Comparison of ENCODE assay signal across 16 cellular contexts in the genomic region with DNA sequence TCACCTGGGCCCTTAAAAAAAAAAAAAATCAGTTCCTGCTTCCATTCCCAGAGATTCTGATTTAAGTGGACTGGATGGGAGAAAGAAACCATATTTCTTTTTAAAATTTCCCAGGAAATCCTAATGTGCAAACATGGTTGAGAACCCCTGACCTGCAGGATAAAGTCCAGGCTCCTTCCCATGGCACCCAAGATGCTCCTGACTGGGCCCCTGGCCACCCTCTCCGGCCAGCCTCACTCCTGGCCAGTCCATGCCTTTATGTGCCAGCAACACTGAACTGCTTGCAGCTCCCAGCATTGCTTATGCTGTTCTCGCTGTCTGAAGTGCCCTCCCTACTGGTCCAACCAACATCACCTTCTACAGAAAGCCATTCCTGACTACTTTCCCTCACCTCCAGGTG.
A peak's percentile ranks its signal among the peaks of the same experiment; 100 is the strongest.
DNase-seq lines count a peak whose midpoint lies in the region; ATAC-seq and TF ChIP-seq lines count a peak whose summit lies in the region.
"Had no signal": no experiment of that assay in that cellular context is flagged by ENCODE, and none has a peak within 500 bp of the region (broad histone marks: within the 10 kb centered on the region; RNA-seq: fewer than 3 reads in every experiment).

No MANE protein-coding gene starts in this region.

- 45% methylated on average over 2 of the region's 2 CpGs for WGBS in liver

- H3K4me3 ChIP-seq in OCI-LY3 (ENCODE audit: low read length): no peak overlapping the region
- no peak overlapping the region for H3K4me3 ChIP-seq in liver (ENCODE audit: low read depth in 1 of 3, low read length in 3 of 3)
- H3K4me3 ChIP-seq in GM23338: no peak overlapping the region
- H3K4me3 ChIP-seq: SJSA1 had no signal

- H3K4me2 ChIP-seq in OCI-LY3 (ENCODE audit: low read length) (peak overlapping the region; percentile 72), GM23338 (no peak overlapping the region)

- H3K4me1 Mint-ChIP-seq in activated naive CD8-positive, alpha-beta T cell treated with anti-CD3 and anti-CD28 coated beads, Interleukin-2, amount 50 U/mL, for 24 hours: peaks cover 26% of the 10 kb centered on the region
- peaks cover 2% of the 10 kb centered on the region for H3K4me1 Mint-ChIP-seq in activated naive CD8-positive, alpha-beta T cell treated with anti-CD3 and anti-CD28 coated beads for 36 hours
- peaks cover 8% of the 10 kb centered on the region for H3K4me1 Mint-ChIP-seq in GM23338

- no peak for TF ChIP-seq RAD21 in liver (IDR thresholded peaks at IDR 0.05)

- H3K27ac ChIP-seq in OCI-LY3 (ENCODE audit: low read length) (peak overlapping the region; percentile 70), liver (ENCODE audit: low read depth in 1 of 2, low read length in 2 of 2) (no peak overlapping the region), GM23338 (ENCODE audit: low read depth) (no peak overlapping the region)
- H3K27ac ChIP-seq: 22Rv1 had no signal

- no peak overlapping the region for H3K4me3 Mint-ChIP-seq in activated naive CD8-positive, alpha-beta T cell treated with anti-CD3 and anti-CD28 coated beads, Interleukin-2, amount 50 U/mL, for 24 hours
- no peak overlapping the region for H3K4me3 Mint-ChIP-seq in activated naive CD8-positive, alpha-beta T cell treated with anti-CD3 and anti-CD28 coated beads for 36 hours
- H3K4me3 Mint-ChIP-seq in GM23338: no peak overlapping the region

- H3K27ac Mint-ChIP-seq in activated naive CD8-positive, alpha-beta T cell treated with anti-CD3 and anti-CD28 coated beads, Interleukin-2, amount 50 U/mL, for 24 hours: peak overlapping the region; percentile 15
- H3K27ac Mint-ChIP-seq in activated naive CD8-positive, alpha-beta T cell treated with anti-CD3 and anti-CD28 coated beads for 36 hours: no peak overlapping the region
- H3K27ac Mint-ChIP-seq in GM23338: no peak overlapping the region

- TF ChIP-seq CTCF in OCI-LY3 (IDR thresholded peaks at IDR 0.05; ENCODE audit: low read depth, low read length) (no peak), liver (IDR thresholded peaks at IDR 0.05; ENCODE audit: low read depth, low read length, missing input control) (no peak), GM23338 (conservative IDR thresholded peaks at IDR 0.05; ENCODE audit: low read depth in 2 of 2) (no peak)

- H3K9ac ChIP-seq in OCI-LY3 (ENCODE audit: low read length) (no peak overlapping the region), liver (ENCODE audit: low read depth in 1 of 2, low read length in 2 of 2) (no peak overlapping the region)

- no peaks in the 10 kb centered on the region for H3K36me3 Mint-ChIP-seq in activated naive CD8-positive, alpha-beta T cell treated with anti-CD3 and anti-CD28 coated beads, Interleukin-2, amount 50 U/mL, for 24 hours (ENCODE audit: low read depth)
- no peaks in the 10 kb centered on the region for H3K36me3 Mint-ChIP-seq in activated naive CD8-positive, alpha-beta T cell treated with anti-CD3 and anti-CD28 coated beads for 36 hours
- no peaks in the 10 kb centered on the region for H3K36me3 Mint-ChIP-seq in GM23338 (ENCODE audit: low read depth)

- no peak for ATAC-seq in activated naive CD8-positive, alpha-beta T cell treated with anti-CD3 and anti-CD28 coated beads, Interleukin-2, amount 50 U/mL, for 24 hours
- ATAC-seq in HG03135 (IDR thresholded peaks at IDR 0.05; ENCODE audit: unreplicated experiment) (no peak), GM23338 (no peak)

- no peaks in the 10 kb centered on the region for H3K9me3 Mint-ChIP-seq in activated naive CD8-positive, alpha-beta T cell treated with anti-CD3 and anti-CD28 coated beads, Interleukin-2, amount 50 U/mL, for 24 hours
- no peaks in the 10 kb centered on the region for H3K9me3 Mint-ChIP-seq in activated naive CD8-positive, alpha-beta T cell treated with anti-CD3 and anti-CD28 coated beads for 36 hours
- no peaks in the 10 kb centered on the region for H3K9me3 Mint-ChIP-seq in GM23338

- H3F3A ChIP-seq in GM23338 (replicated peaks; ENCODE audit: low read depth): no peaks in the 10 kb centered on the region

- no peaks in the 10 kb centered on the region for H3K27me3 Mint-ChIP-seq in activated naive CD8-positive, alpha-beta T cell treated with anti-CD3 and anti-CD28 coated beads, Interleukin-2, amount 50 U/mL, for 24 hours
- no peaks in the 10 kb centered on the region for H3K27me3 Mint-ChIP-seq in activated naive CD8-positive, alpha-beta T cell treated with anti-CD3 and anti-CD28 coated beads for 36 hours
- no peaks in the 10 kb centered on the region for H3K27me3 Mint-ChIP-seq in GM23338 (ENCODE audit: insufficient read depth, low read depth, poor library complexity)

- no peaks in the 10 kb centered on the region for H3K36me3 ChIP-seq in OCI-LY3 (replicated peaks; ENCODE audit: low read depth, low read length)
- no peaks in the 10 kb centered on the region for H3K36me3 ChIP-seq in liver (ENCODE audit: control insufficient read depth in 4 of 4, insufficient read depth in 3 of 4, low read depth in 1 of 4, low read length in 3 of 4)
- H3K36me3 ChIP-seq in GM23338 (ENCODE audit: insufficient read depth): no peaks in the 10 kb centered on the region
- H3K36me3 ChIP-seq: SJSA1 had no signal

- H3K4me1 ChIP-seq in OCI-LY3 (ENCODE audit: low read length) (peaks cover 39% of the 10 kb centered on the region), liver (ENCODE audit: control insufficient read depth in 4 of 4, insufficient read depth in 4 of 4, low read length in 3 of 4) (peaks cover 0 to 6% (median 0%) of the 10 kb centered on the region in 4 donors), GM23338 (ENCODE audit: insufficient read depth) (no peaks in the 10 kb centered on the region; the same call in 1 of the 2 replicates)

- H3K79me2 ChIP-seq in OCI-LY3 (ENCODE audit: low read length) (no peaks in the 10 kb centered on the region), GM23338 (replicated peaks; ENCODE audit: insufficient read depth) (no peaks in the 10 kb centered on the region)

- peaks cover 5% of the 10 kb centered on the region; the same call in 1 of the 2 replicates for H3K27me3 ChIP-seq in OCI-LY3 (ENCODE audit: low read depth, low read length)
- no peaks in the 10 kb centered on the region for H3K27me3 ChIP-seq in liver (ENCODE audit: control insufficient read depth in 4 of 4, insufficient read depth in 4 of 4, low read length in 3 of 4)
- no peaks in the 10 kb centered on the region for H3K27me3 ChIP-seq in GM23338 (ENCODE audit: insufficient read depth)
- H3K27me3 ChIP-seq: SJSA1 had no signal

- DNase-seq in activated naive CD8-positive, alpha-beta T cell treated with anti-CD3 and anti-CD28 coated beads, Interleukin-2, amount 50 U/mL, for 24 hours: no peak
- no peak for DNase-seq in activated naive CD8-positive, alpha-beta T cell treated with anti-CD3 and anti-CD28 coated beads for 36 hours
- DNase-seq in midbrain (lab: John Stamatoyannopoulos, UW) (no peak), GM23338 (ENCODE audit: low spot score) (no peak), NCI-H187 treated with DMSO at 0.1 percent for 48 hours (lab: John Stamatoyannopoulos, UW) (no peak)
- DNase-seq: C1 segment of cervical spinal cord, DMS 273 treated with DMSO at 0.1 percent for 48 hours, Kasumi-1, NCI-H1417, NCI-H2029, NCI-H510A treated with DMSO at 0.1 percent for 48 hours had no signal

- H3K9me3 ChIP-seq in OCI-LY3 (ENCODE audit: insufficient read depth, low read length) (no peaks in the 10 kb centered on the region), liver (ENCODE audit: control insufficient read depth in 4 of 4, low read length in 3 of 4) (no peaks in the 10 kb centered on the region)
- H3K9me3 ChIP-seq: SJSA1 had no signal

- H4K20me1 ChIP-seq in OCI-LY3 (ENCODE audit: insufficient read depth, low read length) (no peaks in the 10 kb centered on the region), GM23338 (replicated peaks; ENCODE audit: insufficient read depth) (no peaks in the 10 kb centered on the region)

- no peak overlapping the region for H2AFZ ChIP-seq in OCI-LY3 (ENCODE audit: low read depth, low read length)
- H2AFZ ChIP-seq in GM23338: no peak overlapping the region

- no peaks in the 10 kb centered on the region for H3K9me2 ChIP-seq in GM23338 (ENCODE audit: insufficient read depth)

TF ChIP-seq in liver, 16 proteins besides CTCF, POLR2A, EP300 and RAD21:
- TF ChIP-seq JUND (IDR thresholded peaks at IDR 0.05): no peak
- no peak for TF ChIP-seq EGR1 (IDR thresholded peaks at IDR 0.05; ENCODE audit: low read depth in 2 of 2)
- TF ChIP-seq HNF4A (conservative IDR thresholded peaks at IDR 0.05): peak; percentile 50 to 57
- no peak for TF ChIP-seq HNF4G (IDR thresholded peaks at IDR 0.05)
- TF ChIP-seq GABPA (IDR thresholded peaks at IDR 0.05 in 1 of 2, conservative IDR thresholded peaks at IDR 0.05 in 1 of 2): no peak

TF ChIP-seq in GM23338, 12 proteins besides CTCF, POLR2A, EP300 and RAD21 (continues in another document):
- no peak for TF ChIP-seq EZH2phosphoT487 (IDR thresholded peaks at IDR 0.05; ENCODE audit: unreplicated experiment)
- TF ChIP-seq, protein P1, sequence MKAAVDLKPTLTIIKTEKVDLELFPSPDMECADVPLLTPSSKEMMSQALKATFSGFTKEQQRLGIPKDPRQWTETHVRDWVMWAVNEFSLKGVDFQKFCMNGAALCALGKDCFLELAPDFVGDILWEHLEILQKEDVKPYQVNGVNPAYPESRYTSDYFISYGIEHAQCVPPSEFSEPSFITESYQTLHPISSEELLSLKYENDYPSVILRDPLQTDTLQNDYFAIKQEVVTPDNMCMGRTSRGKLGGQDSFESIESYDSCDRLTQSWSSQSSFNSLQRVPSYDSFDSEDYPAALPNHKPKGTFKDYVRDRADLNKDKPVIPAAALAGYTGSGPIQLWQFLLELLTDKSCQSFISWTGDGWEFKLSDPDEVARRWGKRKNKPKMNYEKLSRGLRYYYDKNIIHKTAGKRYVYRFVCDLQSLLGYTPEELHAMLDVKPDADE (IDR thresholded peaks at IDR 0.05): no peak
